In genomic region chr9:105694848-105695581, GRCh38 we compare ENCODE assay signal across 1 cellular context.
TF ChIP-seq lines count a peak whose summit lies in the region.

No MANE protein-coding gene starts in this region.

TF ChIP-seq in neural cell, 6 proteins besides CTCF, POLR2A, EP300 and RAD21 (continued from another document):
- peak; percentile 52 for TF ChIP-seq REST (IDR thresholded peaks at IDR 0.05; ENCODE audit: borderline replicate concordance)
- TF ChIP-seq EZH2 (IDR thresholded peaks at IDR 0.05; ENCODE audit: borderline replicate concordance, insufficient read depth, low read length, poor library complexity, severe bottlenecking) = no peak
- peak; percentile 64 for TF ChIP-seq MXI1 (conservative IDR thresholded peaks at IDR 0.05; ENCODE audit: poor library complexity, severe bottlenecking)
- TF ChIP-seq TAF1 (IDR thresholded peaks at IDR 0.05; ENCODE audit: low read depth) = no peak
TF ChIP-seq in neural cell: peak in this region for 3.
